ENCODE assay signal across 8 cellular contexts in the genomic region with DNA sequence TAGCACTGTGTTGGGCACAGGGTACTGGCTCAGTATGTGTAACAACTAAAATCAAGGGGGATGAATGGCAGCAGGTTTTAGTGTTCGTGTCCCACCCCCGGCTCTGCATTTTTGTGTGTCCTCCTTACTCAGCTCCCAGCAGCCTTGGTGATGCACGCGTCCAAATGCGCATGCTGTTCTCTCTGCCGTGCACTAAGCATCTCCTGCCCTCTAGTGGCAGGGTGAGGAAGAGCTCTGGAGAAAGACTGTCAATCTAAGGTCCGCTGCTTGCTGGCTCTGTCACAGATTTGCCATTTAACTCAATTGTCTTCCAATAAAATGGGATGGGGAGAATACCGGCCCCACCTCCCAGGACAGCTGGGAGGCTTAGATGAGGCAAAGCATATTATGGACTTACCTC.
DNase-seq lines count a peak whose midpoint lies in the region; ATAC-seq and TF ChIP-seq lines count a peak whose summit lies in the region.

No MANE protein-coding gene starts in this region.

- H3K9me3 ChIP-seq in PC-3 (ENCODE audit: low read length): no peaks in the 10 kb centered on the region

- no peaks in the 10 kb centered on the region for H3K36me3 ChIP-seq in PC-3 (ENCODE audit: low read depth, low read length)

- no peak overlapping the region for H3K4me2 ChIP-seq in PC-3 (ENCODE audit: low read length)

- H3K9me2 ChIP-seq in PC-3 (replicated peaks; ENCODE audit: low read length): no peaks in the 10 kb centered on the region

- no peaks in the 10 kb centered on the region for H3K27me3 ChIP-seq in PC-3 (ENCODE audit: low read length)

- H3K27ac ChIP-seq in 22Rv1: no peak overlapping the region
- H3K27ac ChIP-seq in PC-3 (ENCODE audit: low read length): no peak overlapping the region

- H3K9ac ChIP-seq in PC-3 (ENCODE audit: low read length): no peak overlapping the region

- H3K4me1 ChIP-seq in PC-3 (ENCODE audit: insufficient read depth, low read length): peaks cover 5% of the 10 kb centered on the region

- no peak overlapping the region for H2AFZ ChIP-seq in PC-3 (ENCODE audit: low read length)

- H3F3A ChIP-seq in PC-3 (ENCODE audit: low read length, unreplicated experiment): no peaks in the 10 kb centered on the region

- peak; percentile 83 for TF ChIP-seq CTCF in 22Rv1 (IDR thresholded peaks at IDR 0.05)
- peak; percentile 77 for TF ChIP-seq CTCF in PC-3 (conservative IDR thresholded peaks at IDR 0.05; ENCODE audit: low read depth, low read length)
- peak; percentile 63 for TF ChIP-seq CTCF in fibroblast of villous mesenchyme (IDR thresholded peaks at IDR 0.05; ENCODE audit: insufficient read depth, low read depth, low read length)

- CTCF ChIA-PET in PC-3 (lab: Charles Lee): interaction anchor here (2.1 to 2.6 kb wide), 2 partner anchors 67 to 81 kb away, joined by 6 to 10 read pairs; no protein-coding TSS in a partner anchor

- intact Hi-C loops in PC-3 (cut with micrococcal nuclease): no loop called here

- no peaks in the 10 kb centered on the region for H4K20me1 ChIP-seq in PC-3 (ENCODE audit: low read length)

- POLR2A ChIA-PET in PC-3 (lab: Charles Lee; ENCODE audit: unreplicated experiment): no interaction called here

- H3K4me3 ChIP-seq in PC-3 (ENCODE audit: low read length) (no peak overlapping the region), fibroblast of villous mesenchyme (ENCODE audit: low read depth, low read length) (no peak overlapping the region)

- peak; percentile 56 for DNase-seq in Daoy (ENCODE audit: low read depth)
- peak; percentile 47 for DNase-seq in PC-3
- no peak for DNase-seq in fibroblast of villous mesenchyme (ENCODE audit: low read depth)
- peak; percentile 48 for DNase-seq in stimulated activated CD8-positive, alpha-beta memory T cell treated with anti-CD3 and anti-CD28 coated beads, Interleukin-4, amount 100 ng/mL, for 48 hours
- no peak for DNase-seq in NCI-H524 treated with DMSO at 0.1 percent for 48 hours (lab: John Stamatoyannopoulos, UW)
- no peak for DNase-seq in GOT3 (lab: John Stamatoyannopoulos, UW)

- no peak for ATAC-seq in PC-3
- ATAC-seq in HG02884 (IDR thresholded peaks at IDR 0.05; ENCODE audit: unreplicated experiment): no peak

- H3K79me2 ChIP-seq in PC-3 (ENCODE audit: low read length): no peaks in the 10 kb centered on the region

- BruUV-seq in PC-3 (replicated peaks; lab: Mats Ljungman, UMichigan): no TSS peak

Comparison
In these comparisons a context has a peak if more than half of its experiments do, and no peak if none do; other contexts are left out.
1. DNase-seq: peak in Daoy (single experiment), PC-3 (single experiment) and stimulated activated CD8-positive, alpha-beta memory T cell treated with anti-CD3 and anti-CD28 coated beads, Interleukin-4, amount 100 ng/mL, for 48 hours (single experiment); none in fibroblast of villous mesenchyme (single experiment), NCI-H524 treated with DMSO at 0.1 percent for 48 hours (single experiment) and GOT3 (single experiment).
2. Peak in every context shown above with its lines, with median percentiles within 50 percentile points of each other: CTCF ChIP-seq.